In the genomic region with DNA sequence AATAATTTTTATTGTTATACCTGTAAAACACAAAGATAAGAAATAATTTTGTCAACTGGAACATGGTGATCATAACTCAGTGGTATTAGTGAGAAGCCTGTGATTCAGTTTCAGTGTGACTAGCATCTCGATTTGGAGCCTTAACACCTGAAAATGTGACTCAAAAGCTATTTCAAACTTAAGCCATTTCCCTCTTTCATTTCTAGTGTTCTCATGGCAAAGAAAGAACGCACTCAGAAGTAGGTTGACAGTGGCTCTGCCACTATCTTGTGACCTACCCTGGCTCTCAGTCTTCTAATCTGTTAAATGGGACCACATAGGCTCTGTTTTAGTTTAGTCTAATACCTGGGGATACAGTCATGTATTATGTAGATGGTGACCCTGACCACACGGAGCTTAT, we compare ENCODE assay signal across 17 cellular contexts.
A peak's percentile ranks its signal among the peaks of the same experiment; 100 is the strongest.
DNase-seq lines count a peak whose midpoint lies in the region; ATAC-seq and TF ChIP-seq lines count a peak whose summit lies in the region.
"Had no signal": no experiment of that assay in that cellular context is flagged by ENCODE, and none has a peak within 500 bp of the region (broad histone marks: within the 10 kb centered on the region; RNA-seq: fewer than 3 reads in every experiment).

No MANE protein-coding gene starts in this region.

- H3K27ac Mint-ChIP-seq in stimulated activated naive CD8-positive, alpha-beta T cell treated with anti-CD3 and anti-CD28 coated beads, Interleukin-15, amount 100 ng/mL, for 72 hours, result no peak overlapping the region
- H3K27ac Mint-ChIP-seq: activated T-helper 1 cell treated with anti-CD3 and anti-CD28 coated beads, Interleukin-12 subunit alpha, Interleukin-12 subunit beta, Interleukin-2, Interleukin-4 antibody, amounts not matched to agents 30 ng/mL and 10 ng/mL and 1 ng/mL, durations not matched to agents 14 hours and 24 hours and 36 hours; natural killer cell treated with Interleukin-12 subunit alpha and Interleukin-12 subunit beta and Interleukin-15 and Interleukin-18, amount 100 ng/mL, for 72 hours had no signal

- no peak overlapping the region for H3K4me3 ChIP-seq in brain microvascular endothelial cell (ENCODE audit: low read depth, low read length)
- H3K4me3 ChIP-seq: A549, tibial artery had no signal

- H3K27ac ChIP-seq in brain microvascular endothelial cell, result no peak overlapping the region
- H3K27ac ChIP-seq: A549, tibial artery had no signal

- no peak for DNase-seq in stimulated activated naive CD8-positive, alpha-beta T cell treated with anti-CD3 and anti-CD28 coated beads, Interleukin-15, amount 100 ng/mL, for 72 hours
- DNase-seq in stimulated activated naive CD8-positive, alpha-beta T cell treated with anti-CD3 and anti-CD28 coated beads, Interleukin-15, Interleukin-2, amounts not matched to agents 100 U/mL and 50 U/mL, for 24 hours, result no peak
- no peak for DNase-seq in brain microvascular endothelial cell
- DNase-seq in glomerular visceral epithelial cell (ENCODE audit: extremely low spot score), result no peak
- no peak for DNase-seq in SHP77 treated with DMSO at 0.1 percent for 48 hours (lab: John Stamatoyannopoulos, UW)
- DNase-seq in activated naive CD4-positive, alpha-beta T cell treated with anti-CD3 and anti-CD28 coated beads, Interleukin-2, amount 50 U/mL, for 16 hours, result no peak
- DNase-seq: activated CD4-positive, CD25-positive, alpha-beta regulatory T cell treated with anti-CD3 and anti-CD28 coated beads, Interleukin-2, amount 50 U/mL, for 72 hours; KBM-7; left cardiac atrium; NCI-H1930; tibial artery had no signal

- no peaks in the 10 kb centered on the region for H3K36me3 ChIP-seq in brain microvascular endothelial cell (replicated peaks)
- H3K36me3 ChIP-seq: tibial artery had no signal

- peaks cover 65% of the 10 kb centered on the region for H3K27me3 Mint-ChIP-seq in stimulated activated naive CD8-positive, alpha-beta T cell treated with anti-CD3 and anti-CD28 coated beads, Interleukin-15, amount 100 ng/mL, for 72 hours

- in situ Hi-C loops in brain microvascular endothelial cell (cut with HindIII; ENCODE audit: low pct_ligation_motif_present, low sequenced_read_pairs), result no loop called here

- no peaks in the 10 kb centered on the region for H3K9me3 Mint-ChIP-seq in stimulated activated naive CD8-positive, alpha-beta T cell treated with anti-CD3 and anti-CD28 coated beads, Interleukin-15, amount 100 ng/mL, for 72 hours
- H3K9me3 Mint-ChIP-seq: activated T-helper 1 cell treated with anti-CD3 and anti-CD28 coated beads, Interleukin-12 subunit alpha, Interleukin-12 subunit beta, Interleukin-2, Interleukin-4 antibody, amounts not matched to agents 30 ng/mL and 10 ng/mL and 1 ng/mL, durations not matched to agents 14 hours and 24 hours and 36 hours; natural killer cell treated with Interleukin-12 subunit alpha and Interleukin-12 subunit beta and Interleukin-15 and Interleukin-18, amount 100 ng/mL, for 72 hours had no signal

- no peaks in the 10 kb centered on the region for H3K27me3 ChIP-seq in brain microvascular endothelial cell (replicated peaks)

- H3K4me1 Mint-ChIP-seq in stimulated activated naive CD8-positive, alpha-beta T cell treated with anti-CD3 and anti-CD28 coated beads, Interleukin-15, amount 100 ng/mL, for 72 hours, result no peaks in the 10 kb centered on the region

- peak; percentile 33 for ATAC-seq in stimulated activated naive CD8-positive, alpha-beta T cell treated with anti-CD3 and anti-CD28 coated beads, Interleukin-15, amount 100 ng/mL, for 72 hours
- ATAC-seq in stimulated activated naive CD8-positive, alpha-beta T cell treated with anti-CD3 and anti-CD28 coated beads, Interleukin-15, Interleukin-2, amounts not matched to agents 100 U/mL and 50 U/mL, for 24 hours, result no peak
- ATAC-seq in GM21717 (IDR thresholded peaks at IDR 0.05; ENCODE audit: unreplicated experiment) (peak; percentile 44), HG03135 (IDR thresholded peaks at IDR 0.05; ENCODE audit: unreplicated experiment) (peak; percentile 47)
- ATAC-seq: A549; left cardiac atrium; natural killer cell treated with Interleukin-12 subunit alpha and Interleukin-12 subunit beta and Interleukin-15 and Interleukin-18, amount 100 ng/mL, for 72 hours; SK-N-SH treated with all-trans-retinoic acid at 6 μM for 48 hours had no signal

- TF ChIP-seq CTCF in brain microvascular endothelial cell (IDR thresholded peaks at IDR 0.05; ENCODE audit: low read depth, low read length, missing control alignments), result no peak

- H3K4me3 Mint-ChIP-seq in stimulated activated naive CD8-positive, alpha-beta T cell treated with anti-CD3 and anti-CD28 coated beads, Interleukin-15, amount 100 ng/mL, for 72 hours, result no peak overlapping the region
- H3K4me3 Mint-ChIP-seq: activated T-helper 1 cell treated with anti-CD3 and anti-CD28 coated beads, Interleukin-12 subunit alpha, Interleukin-12 subunit beta, Interleukin-2, Interleukin-4 antibody, amounts not matched to agents 30 ng/mL and 10 ng/mL and 1 ng/mL, durations not matched to agents 14 hours and 24 hours and 36 hours; natural killer cell treated with Interleukin-12 subunit alpha and Interleukin-12 subunit beta and Interleukin-15 and Interleukin-18, amount 100 ng/mL, for 72 hours had no signal
